Comparison of ENCODE assay signal across 8 cellular contexts in the genomic region with DNA sequence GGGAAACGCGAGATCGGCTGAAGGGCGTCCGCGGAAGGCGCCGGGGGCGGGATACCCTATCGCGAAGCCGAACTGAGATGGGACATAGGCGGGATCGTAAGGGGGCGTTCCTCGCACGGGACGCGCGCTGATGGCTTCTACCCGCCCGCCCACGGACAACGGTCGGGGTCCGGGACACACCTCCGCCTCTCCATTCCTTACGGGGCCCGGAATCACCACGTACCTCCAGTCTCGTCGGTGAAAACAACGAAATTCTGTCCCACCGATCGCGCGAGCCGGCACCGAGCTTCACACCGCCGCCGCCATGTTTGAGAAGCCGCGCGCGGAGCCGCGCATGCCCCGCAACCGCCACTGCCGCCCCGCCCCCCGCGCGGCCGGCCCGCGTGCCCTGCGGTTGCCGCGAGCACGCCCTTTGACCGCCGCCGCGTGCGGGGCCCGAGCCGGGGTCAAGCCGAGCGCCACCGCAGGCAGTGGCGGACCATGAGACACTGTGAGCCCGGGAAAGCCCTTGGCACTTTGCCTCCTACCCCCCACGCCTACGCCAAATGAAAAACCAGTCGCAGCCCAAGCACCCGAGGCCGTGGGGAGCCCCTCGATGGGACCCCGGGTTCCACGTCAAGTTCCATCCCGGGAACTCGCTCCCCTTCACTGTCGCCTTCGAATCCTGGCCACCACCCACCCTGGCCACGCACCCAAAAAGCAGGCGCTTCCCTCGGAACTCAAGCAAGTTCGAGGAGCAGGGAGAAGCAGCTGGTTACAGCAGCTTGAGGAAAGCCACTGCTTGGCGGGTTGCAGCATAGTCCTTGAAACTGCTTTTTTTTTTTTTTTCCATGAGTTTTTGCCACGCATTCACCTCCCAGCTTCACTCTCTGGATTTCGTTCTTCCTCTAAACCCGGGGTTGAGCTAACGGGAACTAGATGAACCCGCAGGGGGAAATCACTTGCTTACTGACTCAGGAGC. TPM values are rescaled to one million over a fixed set of nuclear protein-coding genes. Genes with fewer than 3 reads are reported as not detected.
DNase-seq lines count a peak whose midpoint lies in the region; TF ChIP-seq lines count a peak whose summit lies in the region.

SCML2 (minus strand) TSS at position 320 of the 961 bp plus-strand sequence. CDS start 20,617 bp downstream, outside the sequence.

- peak within 1 kb of the TSS; percentile 51 for H3K9ac ChIP-seq in MM.1S (ENCODE audit: low read length)

- no peaks in the 10 kb centered on the region for H3K9me3 ChIP-seq in MM.1S (replicated peaks; ENCODE audit: insufficient read depth, low read length)

- H3F3A ChIP-seq in MM.1S (ENCODE audit: insufficient read depth, low read length), result no peaks in the 10 kb centered on the region

- no peaks in the 10 kb centered on the region for H3K27me3 ChIP-seq in MM.1S (replicated peaks; ENCODE audit: insufficient read depth, low read length)

- H3K4me2 ChIP-seq in MM.1S (ENCODE audit: low read depth, low read length), result peak within 1 kb of the TSS; percentile 52; the same call in 1 of the 2 replicates

- peaks cover 21% of the 10 kb centered on the region for H3K79me2 ChIP-seq in MM.1S (ENCODE audit: low read length)

- H3K9me2 ChIP-seq in MM.1S (replicated peaks; ENCODE audit: insufficient read depth, low read length), result no peaks in the 10 kb centered on the region

- H4K20me1 ChIP-seq in MM.1S (ENCODE audit: insufficient read depth, low read length), result no peaks in the 10 kb centered on the region

- H3K4me3 ChIP-seq in MM.1S (ENCODE audit: low read length), result peak within 1 kb of the TSS; percentile 60

- no peaks in the 10 kb centered on the region for H3K4me1 ChIP-seq in MM.1S (ENCODE audit: low read length)

- DNase-seq in EH (ENCODE audit: low read depth) (peak; percentile 32), MM.1S (peak; percentile 42), lung microvascular endothelial cell (ENCODE audit: low read depth in 2 of 2) (peak; percentile 25 to 36), epidermal melanocyte (ENCODE audit: insufficient read length, low spot score) (no peak), NCI-H1436 (lab: John Stamatoyannopoulos, UW) (no peak)
- peak; percentile 1 to 8 for DNase-seq in activated CD4-positive, alpha-beta T cell treated with anti-CD3 and anti-CD28 coated beads, Interleukin-2, amount 50 U/mL, for 4 hours
- DNase-seq in effector CD4-positive, alpha-beta T cell, result peak; percentile 2
- DNase-seq in stimulated activated CD8-positive, alpha-beta memory T cell treated with anti-CD3 and anti-CD28 coated beads, Interleukin-4, amount 100 ng/mL, for 24 hours (ENCODE audit: low read depth), result peak; percentile 22

- H3K27ac ChIP-seq in MM.1S (ENCODE audit: low read length), result no peak within 1 kb of the TSS

- no peak for TF ChIP-seq CTCF in MM.1S (IDR thresholded peaks at IDR 0.05; ENCODE audit: low read length)

- H2AFZ ChIP-seq in MM.1S (ENCODE audit: low read length), result peak within 1 kb of the TSS; percentile 53

- H3K36me3 ChIP-seq in MM.1S (replicated peaks; ENCODE audit: insufficient read depth, low read length), result no peaks in the 10 kb centered on the region

RNA-seq across cellular contexts. Expression of gene SCML2, which starts in this region (rescaled TPM):
- total RNA-seq in lung microvascular endothelial cell, result 1.3 and 1.8 TPM in 2 replicates

Comparison
In these comparisons a context has a peak if more than half of its experiments do, and no peak if none do; other contexts are left out.
1. DNase-seq: peak in EH (single experiment), MM.1S (single experiment), activated CD4-positive, alpha-beta T cell treated with anti-CD3 and anti-CD28 coated beads, Interleukin-2, amount 50 U/mL, for 4 hours (2 of 2), effector CD4-positive, alpha-beta T cell (single experiment), lung microvascular endothelial cell (2 of 2) and stimulated activated CD8-positive, alpha-beta memory T cell treated with anti-CD3 and anti-CD28 coated beads, Interleukin-4, amount 100 ng/mL, for 24 hours (single experiment); none in epidermal melanocyte (single experiment) and NCI-H1436 (single experiment).